8 cellular contexts compared by ENCODE assay signal in genomic region chr22:30667486-30668305, GRCh38. TPM values are rescaled to one million over a fixed set of nuclear protein-coding genes. Genes with fewer than 3 reads are reported as not detected.
DNase-seq lines count a peak whose midpoint lies in the region; ATAC-seq and TF ChIP-seq lines count a peak whose summit lies in the region.

Gene DUSP18 (minus strand): TSS chr22:30667875. CDS start chr22:30664003, 3,872 bp downstream.

- H2BK5ac ChIP-seq in IMR-90 (ENCODE audit: low read depth, low read length, poor library complexity, severe bottlenecking), result no peak within 1 kb of the TSS

- peak within 1 kb of the TSS; percentile 31; the same call in 1 of the 3 replicates for H2BK15ac ChIP-seq in IMR-90 (ENCODE audit: low read depth, low read length)

- H3K56ac ChIP-seq in IMR-90 (ENCODE audit: extremely low read depth, insufficient read depth, low read length), result peak within 1 kb of the TSS; percentile 39; the same call in 1 of the 2 replicates

- H3K4me3 ChIP-seq in IMR-90 (ENCODE audit: insufficient read depth, low read depth, low read length), result peak within 1 kb of the TSS; percentile 76
- peak within 1 kb of the TSS; percentile 86 for H3K4me3 ChIP-seq in OCI-LY7 (ENCODE audit: low read depth, low read length, poor library complexity, severe bottlenecking)
- peak within 1 kb of the TSS; percentile 20 for H3K4me3 ChIP-seq in mucosa of descending colon

- H4K5ac ChIP-seq in IMR-90 (ENCODE audit: low read depth, low read length), result no peak within 1 kb of the TSS

- H3K36me3 ChIP-seq in IMR-90 (ENCODE audit: control insufficient read depth, insufficient read depth, low read length) (peaks cover 9% of the 10 kb centered on the region; the same call in 1 of the 2 replicates), OCI-LY7 (ENCODE audit: insufficient read depth, low read length) (no peaks in the 10 kb centered on the region), mucosa of descending colon (ENCODE audit: low read depth) (no peaks in the 10 kb centered on the region)

- TF ChIP-seq POLR2A in IMR-90 (IDR thresholded peaks at IDR 0.05; ENCODE audit: low read depth, low read length), result no peak

- no peak within 1 kb of the TSS for H3K18ac ChIP-seq in IMR-90 (ENCODE audit: low read depth, low read length)

- peak within 1 kb of the TSS; percentile 53; the same call in 1 of the 2 replicates for H2BK120ac ChIP-seq in IMR-90 (ENCODE audit: low read depth, low read length)

- H2AK9ac ChIP-seq in IMR-90 (replicated peaks; ENCODE audit: low read depth, low read length, poor library complexity), result peak within 1 kb of the TSS; percentile 60

- H3K27ac ChIP-seq in IMR-90 (ENCODE audit: insufficient read depth, low read length), result peak within 1 kb of the TSS; percentile 16; the same call in 1 of the 2 replicates
- H3K27ac ChIP-seq in OCI-LY7 (ENCODE audit: low read depth, low read length, poor library complexity, severe bottlenecking), result no peak within 1 kb of the TSS
- no peak within 1 kb of the TSS for H3K27ac ChIP-seq in epithelial cell of prostate

- dilution Hi-C loops in IMR-90 (cut with HindIII; ENCODE audit: low sequenced_read_pairs, unreplicated experiment), result no loop called here

- peaks cover 0 to 12% of the 10 kb centered on the region in 2 experiments; a peak in 1 of 4 replicates for H3K79me1 ChIP-seq in IMR-90 (ENCODE audit: low read depth in 1 of 2, low read length in 2 of 2)

- peak within 1 kb of the TSS; percentile 39 to 85; a peak in 3 of 4 replicates for H4K8ac ChIP-seq in IMR-90 (ENCODE audit: low read depth in 2 of 2, low read length in 2 of 2)

- H4K20me1 ChIP-seq in IMR-90 (ENCODE audit: insufficient read depth, low read length) (no peaks in the 10 kb centered on the region), OCI-LY7 (ENCODE audit: insufficient read depth, low read length) (no peaks in the 10 kb centered on the region)

- H4K91ac ChIP-seq in IMR-90 (ENCODE audit: insufficient read depth, low read depth, low read length), result peak within 1 kb of the TSS; percentile 29; the same call in 1 of the 2 replicates

- BruUV-seq in IMR-90 (replicated peaks; lab: Mats Ljungman, UMichigan), result no TSS peak
- no TSS peak for BruUV-seq in OCI-LY7 (replicated peaks; lab: Mats Ljungman, UMichigan)

- H3K27me3 ChIP-seq in IMR-90 (ENCODE audit: control insufficient read depth, insufficient read depth, low read length), result no peaks in the 10 kb centered on the region

- peak within 1 kb of the TSS; percentile 28; the same call in 1 of the 2 replicates for H2BK20ac ChIP-seq in IMR-90 (ENCODE audit: low read depth, low read length)

- H3K9me3 ChIP-seq in IMR-90 (ENCODE audit: control insufficient read depth, insufficient read depth, low read length) (no peaks in the 10 kb centered on the region), OCI-LY7 (ENCODE audit: low read length) (no peaks in the 10 kb centered on the region), mucosa of descending colon (no peaks in the 10 kb centered on the region)

- H3K4me1 ChIP-seq in IMR-90 (ENCODE audit: control insufficient read depth, insufficient read depth, low read length), result no peaks in the 10 kb centered on the region
- H3K4me1 ChIP-seq in OCI-LY7 (ENCODE audit: insufficient read depth, low read length, poor library complexity, severe bottlenecking), result peaks cover 8% of the 10 kb centered on the region
- peaks cover 16% of the 10 kb centered on the region for H3K4me1 ChIP-seq in mucosa of descending colon (ENCODE audit: low read depth)

- H3K9ac ChIP-seq in IMR-90 (ENCODE audit: low read depth, low read length), result peak within 1 kb of the TSS; percentile 63

- H3K4ac ChIP-seq in IMR-90 (ENCODE audit: low read depth, low read length), result peak within 1 kb of the TSS; percentile 74

- TF ChIP-seq CTCF in IMR-90 (conservative IDR thresholded peaks at IDR 0.05; ENCODE audit: low read depth, low read length) (peak; percentile 29; the same call in 1 of the 2 replicates), OCI-LY7 (conservative IDR thresholded peaks at IDR 0.05; ENCODE audit: low read length) (no peak), mucosa of descending colon (IDR thresholded peaks at IDR 0.05) (peak; percentile 48)

- H3K9me1 ChIP-seq in IMR-90 (ENCODE audit: insufficient read depth, low read length), result no peaks in the 10 kb centered on the region

- ATAC-seq in GM21526 (IDR thresholded peaks at IDR 0.05; ENCODE audit: low FRiP score, unreplicated experiment) (peak; percentile 82), IMR-90 (ENCODE audit: low read depth) (peak; percentile 99), mucosa of descending colon (peak; percentile 91)

- H3K14ac ChIP-seq in IMR-90 (replicated peaks; ENCODE audit: low read depth, low read length), result peak within 1 kb of the TSS; percentile 86

- peak within 1 kb of the TSS; percentile 73 for H3K23ac ChIP-seq in IMR-90 (ENCODE audit: low read depth, low read length)

- no peak; the same call in 1 of the 2 replicates for TF ChIP-seq RAD21 in IMR-90 (IDR thresholded peaks at IDR 0.05; ENCODE audit: low read length)

- H3K9me2 ChIP-seq in OCI-LY7 (ENCODE audit: insufficient read depth, low read length), result no peaks in the 10 kb centered on the region

- POLR2A ChIA-PET in IMR-90 (lab: Charles Lee; ENCODE audit: unreplicated experiment), result interaction anchor here (0.6 kb wide), 1 partner anchor 346 kb away, joined by 5 read pairs; no protein-coding TSS in a partner anchor
- POLR2A ChIA-PET in OCI-LY7 (lab: Charles Lee), result no interaction called here

- CTCF ChIA-PET in IMR-90 (lab: Yijun Ruan, JAX), result interaction anchor here (0.6 to 1.5 kb wide), 2 partner anchors 77 to 88 kb away, joined by 3 to 4 read pairs; no protein-coding TSS in a partner anchor
- CTCF ChIA-PET in OCI-LY7 (lab: Charles Lee; ENCODE audit: unreplicated experiment), result no interaction called here

- intact Hi-C loops in IMR-90 (cut with micrococcal nuclease), result no loop called here
- intact Hi-C loops in OCI-LY7 (cut with micrococcal nuclease; ENCODE audit: unreplicated experiment), result no loop called here
- intact Hi-C loops in mucosa of descending colon (cut with DNase I, micrococcal nuclease), result no loop called here

- H2AFZ ChIP-seq in IMR-90 (replicated peaks; ENCODE audit: low read length, poor library complexity) (peak within 1 kb of the TSS; percentile 98), OCI-LY7 (ENCODE audit: low read length) (peak within 1 kb of the TSS; percentile 87)

- H3K79me2 ChIP-seq in OCI-LY7 (ENCODE audit: insufficient read depth, low read depth, low read length), result no peaks in the 10 kb centered on the region

- in situ Hi-C loops in IMR-90 (cut with MboI; ENCODE audit: low sequenced_read_pairs), result no loop called here

- peak; percentile 64 for DNase-seq in DMS114 treated with DMSO at 0.1 percent for 48 hours (lab: John Stamatoyannopoulos, UW; ENCODE audit: unreplicated experiment)
- DNase-seq in IMR-90, result peak; percentile 79
- DNase-seq in OCI-LY7 (ENCODE audit: low spot score), result peak; percentile 87
- DNase-seq in activated T-cell treated with anti-CD3 and anti-CD28 coated beads for 4 hours, result peak; percentile 93
- DNase-seq in epithelial cell of prostate (ENCODE audit: low read depth, low spot score), result peak; percentile 39
- DNase-seq in mucosa of descending colon, result peak; percentile 96 to 99 (median 97)
- peak; percentile 84 to 92 for DNase-seq in stimulated activated CD8-positive, alpha-beta memory T cell treated with anti-CD3 and anti-CD28 coated beads, Interleukin-4, amount 100 ng/mL, for 1 hour (ENCODE audit: low read depth in 2 of 2, low spot score in 1 of 2)

- H3K4me2 ChIP-seq in IMR-90 (ENCODE audit: low read depth, low read length) (peak within 1 kb of the TSS; percentile 87), OCI-LY7 (ENCODE audit: low read length) (peak within 1 kb of the TSS; percentile 94)

- H2AK5ac ChIP-seq in IMR-90 (ENCODE audit: low read depth, low read length), result peak within 1 kb of the TSS; percentile 7; the same call in 1 of the 2 replicates

- 1% methylated on average over 61 of the region's 72 CpGs; no CpG with 5 or more reads in 1 of the 2 experiments for WGBS in IMR-90 (ENCODE audit: extremely low coverage in 2 of 2, insufficient read length in 1 of 2), 2 experiments

TF ChIP-seq in IMR-90, 13 proteins besides CTCF, POLR2A, EP300 and RAD21 (continues in another document):
- TF ChIP-seq BHLHE40 (IDR thresholded peaks at IDR 0.05; ENCODE audit: low read depth, low read length), result no peak
- TF ChIP-seq USF2 (IDR thresholded peaks at IDR 0.05; ENCODE audit: low read depth, low read length), result no peak
- TF ChIP-seq RCOR1 (IDR thresholded peaks at IDR 0.05; ENCODE audit: insufficient replicate concordance, low read length), result no peak
- no peak for TF ChIP-seq FOS (IDR thresholded peaks at IDR 0.05; ENCODE audit: low read depth, low read length)
- TF ChIP-seq NFE2L2 (IDR thresholded peaks at IDR 0.05; ENCODE audit: low read depth, low read length), result no peak
- TF ChIP-seq SMC3 (IDR thresholded peaks at IDR 0.05; ENCODE audit: low read depth, low read length), result no peak
- no peak for TF ChIP-seq MAFK (IDR thresholded peaks at IDR 0.05; ENCODE audit: low read depth, low read length)
- TF ChIP-seq CEBPB (IDR thresholded peaks at IDR 0.05; ENCODE audit: low read depth, low read length), result no peak
- TF ChIP-seq CHD1 (IDR thresholded peaks at IDR 0.05; ENCODE audit: low read depth, low read length), result no peak
- TF ChIP-seq MXI1 (IDR thresholded peaks at IDR 0.05; ENCODE audit: borderline replicate concordance, low read depth, low read length), result 0 out of 2 replicates have a peak, but pooled peaks have one; percentile 81

RNA-seq across cellular contexts. Expression of gene DUSP18, which starts in this region (rescaled TPM):
- 12.2 and 14.9 TPM in 2 replicates for total RNA-seq in IMR-90 (2012; rRNA removed)
- polyA plus RNA-seq in IMR-90 (2012; rRNA removed), result 14.3 and 14.9 TPM in 2 replicates
- polyA plus RNA-seq in IMR-90 (2012; cell fraction: cytosol; rRNA removed), result 8.3 and 15.5 TPM in 2 replicates
- 12.1 and 17.7 TPM in 2 replicates for polyA plus RNA-seq in IMR-90 (2012; cell fraction: nucleus; rRNA removed; ENCODE audit: low replicate concordance)
- 2.2 and 5.0 TPM in 2 replicates for total RNA-seq in OCI-LY7 (2014; rRNA removed; shearing (Covaris generic))
- 6.4 and 7.5 TPM in 2 replicates for total RNA-seq in OCI-LY7 (2022)
- 10 to 100 TPM; 16.2 to 21.6 (median 16.3) TPM for total RNA-seq in mucosa of descending colon

Comparison
In these comparisons a context has a peak if more than half of its experiments do, and no peak if none do; other contexts are left out.
1. DNase-seq: peak in every context shown above with its lines; median percentile 97 in mucosa of descending colon; 93 in activated T-cell treated with anti-CD3 and anti-CD28 coated beads for 4 hours; 88 in stimulated activated CD8-positive, alpha-beta memory T cell treated with anti-CD3 and anti-CD28 coated beads, Interleukin-4, amount 100 ng/mL, for 1 hour; 87 in OCI-LY7; 79 in IMR-90; 64 in DMS114 treated with DMSO at 0.1 percent for 48 hours; 39 in epithelial cell of prostate.
2. H3K4me3 ChIP-seq: peak in every context shown above with its lines; median percentile 86 in OCI-LY7; 76 in IMR-90; 20 in mucosa of descending colon.